Comparison of ENCODE assay signal across 25 cellular contexts in the genomic region with DNA sequence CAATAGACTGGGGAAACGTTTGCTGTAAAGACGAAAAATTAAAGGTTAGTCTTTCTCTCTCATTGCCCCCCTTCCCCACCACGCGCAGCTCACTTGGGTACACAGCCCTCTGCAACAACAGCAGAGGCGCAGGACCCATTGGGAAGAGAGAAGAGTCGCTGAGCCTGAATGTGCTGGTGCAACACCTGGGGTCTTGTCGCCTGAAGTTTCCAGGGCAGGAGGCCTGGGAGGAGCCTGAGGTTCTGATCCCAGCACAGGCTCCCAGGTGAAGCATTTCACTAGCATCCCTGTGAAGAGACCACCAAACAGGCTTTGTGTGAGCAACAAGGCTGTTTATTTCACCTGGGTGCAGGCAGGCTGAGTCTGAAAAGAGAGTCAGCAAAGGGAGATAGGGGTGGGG.
DNase-seq lines count a peak whose midpoint lies in the region; ATAC-seq and TF ChIP-seq lines count a peak whose summit lies in the region.
"Had no signal": no experiment of that assay in that cellular context is flagged by ENCODE, and none has a peak within 500 bp of the region (broad histone marks: within the 10 kb centered on the region; RNA-seq: fewer than 3 reads in every experiment).

No MANE protein-coding gene starts in this region.

- ATAC-seq in GM19463 (IDR thresholded peaks at IDR 0.05; ENCODE audit: unreplicated experiment): no peak
- ATAC-seq in stimulated activated effector memory CD8-positive, alpha-beta T cell treated with anti-CD3 and anti-CD28 coated beads, Interleukin-12 subunit alpha, Interleukin-12 subunit beta, amount 100 ng/mL, for 72 hours: no peak
- ATAC-seq: Right ventricle myocardium inferior had no signal

- peak overlapping the region; percentile 62 for H3K4me3 ChIP-seq in HUES64 (ENCODE audit: low read length)
- no peak overlapping the region for H3K4me3 ChIP-seq in endodermal cell (ENCODE audit: low read length)
- peak overlapping the region; percentile 66 for H3K4me3 ChIP-seq in iPS-15b (ENCODE audit: low read depth, low read length)
- H3K4me3 ChIP-seq: BLaER1 treated with 17β-estradiol and CSF1 and Interleukin-3, amounts not matched to agents 10 nM and 100 nM had no signal

- peak overlapping the region; percentile 95 for H3K27ac Mint-ChIP-seq in endodermal cell
- H3K27ac Mint-ChIP-seq in stimulated activated effector memory CD8-positive, alpha-beta T cell treated with anti-CD3 and anti-CD28 coated beads, Interleukin-12 subunit alpha, Interleukin-12 subunit beta, amount 100 ng/mL, for 72 hours: no peak overlapping the region
- H3K27ac Mint-ChIP-seq: CD4-positive, alpha-beta memory T cell; IgD-negative memory B cell had no signal

- TF ChIP-seq CTCF in endodermal cell (conservative IDR thresholded peaks at IDR 0.05): no peak

- H3K9ac ChIP-seq in HUES64 (ENCODE audit: low read depth, low read length) (peak overlapping the region; percentile 84), endodermal cell (ENCODE audit: extremely low read depth, low read length, poor library complexity, severe bottlenecking) (peak overlapping the region; percentile 54), iPS-15b (ENCODE audit: low read depth, low read length) (peak overlapping the region; percentile 77)
- H3K9ac ChIP-seq: BLaER1 treated with 17β-estradiol and CSF1 and Interleukin-3, amounts not matched to agents 10 nM and 100 nM had no signal

- H3K4me1 Mint-ChIP-seq in endodermal cell: peaks cover 79% of the 10 kb centered on the region
- H3K4me1 Mint-ChIP-seq in stimulated activated effector memory CD8-positive, alpha-beta T cell treated with anti-CD3 and anti-CD28 coated beads, Interleukin-12 subunit alpha, Interleukin-12 subunit beta, amount 100 ng/mL, for 72 hours: no peaks in the 10 kb centered on the region
- H3K4me1 Mint-ChIP-seq: CD4-positive, alpha-beta memory T cell had no signal

- peaks cover 2% of the 10 kb centered on the region; the same call in 1 of the 2 replicates for H3K9me3 ChIP-seq in HUES64 (ENCODE audit: insufficient read depth, low read depth, low read length)
- H3K9me3 ChIP-seq in endodermal cell (ENCODE audit: control insufficient read depth, low read length): peaks cover 4% of the 10 kb centered on the region
- no peaks in the 10 kb centered on the region for H3K9me3 ChIP-seq in iPS-15b (ENCODE audit: control insufficient read depth, insufficient read depth, low read length)
- H3K9me3 ChIP-seq: BLaER1 treated with 17β-estradiol and CSF1 and Interleukin-3, amounts not matched to agents 10 nM and 100 nM; Caco-2 had no signal

- H3K36me3 Mint-ChIP-seq in endodermal cell (ENCODE audit: low read depth): peaks cover 14% of the 10 kb centered on the region
- H3K36me3 Mint-ChIP-seq in stimulated activated effector memory CD8-positive, alpha-beta T cell treated with anti-CD3 and anti-CD28 coated beads, Interleukin-12 subunit alpha, Interleukin-12 subunit beta, amount 100 ng/mL, for 72 hours: no peaks in the 10 kb centered on the region
- H3K36me3 Mint-ChIP-seq: CD4-positive, alpha-beta memory T cell; IgD-negative memory B cell had no signal

- WGBS in HUES64: 17% methylated on average over 5 of the region's 7 CpGs
- 21 to 25% methylated on average over 4 to 5 of the region's 7 CpGs for WGBS in endodermal cell (ENCODE audit: insufficient coverage in 1 of 2, insufficient read length in 1 of 2), 2 experiments

- peak; percentile 55 for DNase-seq in ELF-1 (ENCODE audit: low read depth, low spot score)
- DNase-seq in endodermal cell: peak; percentile 86
- DNase-seq in NCI-H748 (lab: John Stamatoyannopoulos, UW; ENCODE audit: unreplicated experiment): no peak
- no peak for DNase-seq in stimulated activated effector memory CD8-positive, alpha-beta T cell treated with anti-CD3 and anti-CD28 coated beads, Interleukin-12 subunit alpha, Interleukin-12 subunit beta, amount 100 ng/mL, for 72 hours (ENCODE audit: low spot score in 2 of 2)
- no peak for DNase-seq in activated CD8-positive, alpha-beta memory T cell treated with anti-CD3 and anti-CD28 coated beads for 24 hours
- DNase-seq: ACHN; CD4-positive, alpha-beta memory T cell; DMS153; GDM1; HCEC 1CT; NCI-H1105 treated with DMSO at 0.1 percent for 48 hours; NCI-H2081; NCI-H2171; NCI-H345; NCI-H524; NCI-H82; OCI-M1 had no signal

- peaks cover 31% of the 10 kb centered on the region for H3K4me1 ChIP-seq in HUES64 (ENCODE audit: insufficient read depth, low read length)
- H3K4me1 ChIP-seq in endodermal cell (ENCODE audit: control insufficient read depth, insufficient read depth, low read length): peaks cover 8% of the 10 kb centered on the region
- H3K4me1 ChIP-seq in iPS-15b (ENCODE audit: control insufficient read depth, insufficient read depth, low read length): peaks cover 13% of the 10 kb centered on the region
- H3K4me1 ChIP-seq: BLaER1 treated with 17β-estradiol and CSF1 and Interleukin-3, amounts not matched to agents 10 nM and 100 nM had no signal

- peaks cover 22% of the 10 kb centered on the region for H3K27me3 Mint-ChIP-seq in endodermal cell (ENCODE audit: insufficient read depth)

- H3K36me3 ChIP-seq in HUES64 (ENCODE audit: insufficient read depth, low read length): peaks cover 5% of the 10 kb centered on the region; the same call in 1 of the 2 replicates
- H3K36me3 ChIP-seq in endodermal cell (ENCODE audit: control insufficient read depth, insufficient read depth, low read length): no peaks in the 10 kb centered on the region
- H3K36me3 ChIP-seq in iPS-15b (ENCODE audit: control insufficient read depth, insufficient read depth, low read length): no peaks in the 10 kb centered on the region
- H3K36me3 ChIP-seq: BLaER1 treated with 17β-estradiol and CSF1 and Interleukin-3, amounts not matched to agents 10 nM and 100 nM had no signal

- H3K27me3 ChIP-seq in HUES64 (ENCODE audit: insufficient read depth, low read length) (no peaks in the 10 kb centered on the region), endodermal cell (ENCODE audit: control insufficient read depth, insufficient read depth, low read length, poor library complexity, severe bottlenecking) (no peaks in the 10 kb centered on the region), iPS-15b (ENCODE audit: control insufficient read depth, insufficient read depth, low read length) (no peaks in the 10 kb centered on the region)
- H3K27me3 ChIP-seq: BLaER1 treated with 17β-estradiol and CSF1 and Interleukin-3, amounts not matched to agents 10 nM and 100 nM had no signal

- peaks cover 14% of the 10 kb centered on the region for H3K9me3 Mint-ChIP-seq in endodermal cell
- H3K9me3 Mint-ChIP-seq in stimulated activated effector memory CD8-positive, alpha-beta T cell treated with anti-CD3 and anti-CD28 coated beads, Interleukin-12 subunit alpha, Interleukin-12 subunit beta, amount 100 ng/mL, for 72 hours: peaks cover 10% of the 10 kb centered on the region

- peak overlapping the region; percentile 98 for H3K27ac ChIP-seq in HUES64 (ENCODE audit: low read depth, low read length)
- H3K27ac ChIP-seq in endodermal cell (ENCODE audit: low read depth, low read length): no peak overlapping the region
- H3K27ac ChIP-seq: 22Rv1; BLaER1 treated with 17β-estradiol and CSF1 and Interleukin-3, amounts not matched to agents 10 nM and 100 nM had no signal

- H3K4me3 Mint-ChIP-seq in endodermal cell: peak overlapping the region; percentile 55
- no peak overlapping the region for H3K4me3 Mint-ChIP-seq in stimulated activated effector memory CD8-positive, alpha-beta T cell treated with anti-CD3 and anti-CD28 coated beads, Interleukin-12 subunit alpha, Interleukin-12 subunit beta, amount 100 ng/mL, for 72 hours
- H3K4me3 Mint-ChIP-seq: CD4-positive, alpha-beta memory T cell; IgD-negative memory B cell had no signal

Comparison
In these comparisons a context has a peak if more than half of its experiments do, and no peak if none do; other contexts are left out.
1. DNase-seq: peak in ELF-1 (single experiment) and endodermal cell (single experiment); none in NCI-H748 (single experiment), stimulated activated effector memory CD8-positive, alpha-beta T cell treated with anti-CD3 and anti-CD28 coated beads, Interleukin-12 subunit alpha, Interleukin-12 subunit beta, amount 100 ng/mL, for 72 hours (0 of 2) and activated CD8-positive, alpha-beta memory T cell treated with anti-CD3 and anti-CD28 coated beads for 24 hours (single experiment).
2. Peak in every context shown above with its lines, with median percentiles within 50 percentile points of each other: H3K9ac ChIP-seq.